In the genomic region with DNA sequence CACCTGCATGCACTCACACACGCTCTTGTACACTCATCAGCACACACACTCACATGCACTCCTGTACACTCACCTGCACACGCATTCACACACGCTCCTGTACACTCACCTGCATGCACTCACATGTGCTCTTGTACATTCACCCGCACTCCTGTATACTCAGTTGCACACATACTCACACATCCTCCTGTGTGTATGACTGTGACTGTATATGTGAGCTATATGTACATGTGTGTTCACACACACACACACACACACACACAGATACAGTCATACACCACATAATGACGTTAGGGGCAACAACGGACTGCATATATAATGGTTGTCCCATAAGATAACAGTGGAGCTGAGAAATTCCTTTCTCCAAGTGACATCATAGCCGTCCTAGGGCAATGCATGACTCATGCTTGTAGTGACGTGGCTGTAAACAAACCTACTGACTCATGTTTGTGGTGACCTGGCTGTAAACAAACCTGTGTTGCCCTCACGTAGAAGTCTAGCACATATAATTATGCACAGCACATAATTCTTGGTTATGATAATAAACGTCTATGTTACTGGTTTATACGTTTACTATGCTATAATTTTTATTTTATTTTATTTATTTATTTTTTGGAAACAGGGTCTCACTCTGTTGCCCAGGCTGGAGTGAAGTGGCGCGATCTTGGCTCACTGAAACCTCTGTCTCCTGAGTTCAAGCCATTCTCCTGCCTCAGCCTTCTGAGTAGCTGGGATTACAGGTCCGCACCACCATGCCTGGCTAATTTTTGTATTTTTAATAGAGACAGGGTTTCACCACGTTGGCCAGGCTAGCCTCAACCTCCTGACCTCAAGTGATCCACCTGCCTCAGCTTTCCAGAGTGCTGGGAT, we compare ENCODE assay signal across 1 cellular context.
A peak's percentile ranks its signal among the peaks of the same experiment; 100 is the strongest.
TF ChIP-seq lines count a peak whose summit lies in the region.

No MANE protein-coding gene starts in this region.

TF ChIP-seq in HEK293, 187 proteins besides CTCF, POLR2A, EP300 and RAD21 (continued from another document and continues in another):
- TF ChIP-seq, protein P1, sequence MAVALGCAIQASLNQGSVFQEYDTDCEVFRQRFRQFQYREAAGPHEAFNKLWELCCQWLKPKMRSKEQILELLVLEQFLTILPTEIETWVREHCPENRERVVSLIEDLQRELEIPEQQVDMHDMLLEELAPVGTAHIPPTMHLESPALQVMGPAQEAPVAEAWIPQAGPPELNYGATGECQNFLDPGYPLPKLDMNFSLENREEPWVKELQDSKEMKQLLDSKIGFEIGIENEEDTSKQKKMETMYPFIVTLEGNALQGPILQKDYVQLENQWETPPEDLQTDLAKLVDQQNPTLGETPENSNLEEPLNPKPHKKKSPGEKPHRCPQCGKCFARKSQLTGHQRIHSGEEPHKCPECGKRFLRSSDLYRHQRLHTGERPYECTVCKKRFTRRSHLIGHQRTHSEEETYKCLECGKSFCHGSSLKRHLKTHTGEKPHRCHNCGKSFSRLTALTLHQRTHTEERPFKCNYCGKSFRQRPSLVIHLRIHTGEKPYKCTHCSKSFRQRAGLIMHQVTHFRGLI (tag by site-specific recombination; IDR thresholded peaks at IDR 0.05): no peak
- TF ChIP-seq HOXA7 (CRISPR knock-in tag; IDR thresholded peaks at IDR 0.05; ENCODE audit: borderline replicate concordance): no peak
- no peak for TF ChIP-seq HOXC10 (CRISPR knock-in tag; IDR thresholded peaks at IDR 0.05)
- no peak for TF ChIP-seq ZNF777 (tag by site-specific recombination; IDR thresholded peaks at IDR 0.05; ENCODE audit: borderline replicate concordance)
- no peak for TF ChIP-seq FEZF1 (tag by site-specific recombination; IDR thresholded peaks at IDR 0.05)
- TF ChIP-seq ZNF121 (tag by site-specific recombination; IDR thresholded peaks at IDR 0.05): peak; percentile 68; the same call in 1 of the 2 replicates
- no peak for TF ChIP-seq GFI1B (tag by site-specific recombination; IDR thresholded peaks at IDR 0.05)
- peak; percentile 22; the same call in 1 of the 2 replicates for TF ChIP-seq YY2 (tag by site-specific recombination; IDR thresholded peaks at IDR 0.05)
- TF ChIP-seq ZNF274 (IDR thresholded peaks at IDR 0.05; ENCODE audit: low read length): no peak
- no peak for TF ChIP-seq ZNF274 (tag by site-specific recombination; IDR thresholded peaks at IDR 0.05; ENCODE audit: borderline replicate concordance)
- TF ChIP-seq ZFHX2 (tag by site-specific recombination; conservative IDR thresholded peaks at IDR 0.05): no peak
- peak; percentile 64; the same call in 1 of the 2 replicates for TF ChIP-seq ZNF473 (tag by site-specific recombination; IDR thresholded peaks at IDR 0.05)
- peak; percentile 46; the same call in 1 of the 2 replicates for TF ChIP-seq IKZF3 (tag by site-specific recombination; IDR thresholded peaks at IDR 0.05)
- TF ChIP-seq, protein P2, sequence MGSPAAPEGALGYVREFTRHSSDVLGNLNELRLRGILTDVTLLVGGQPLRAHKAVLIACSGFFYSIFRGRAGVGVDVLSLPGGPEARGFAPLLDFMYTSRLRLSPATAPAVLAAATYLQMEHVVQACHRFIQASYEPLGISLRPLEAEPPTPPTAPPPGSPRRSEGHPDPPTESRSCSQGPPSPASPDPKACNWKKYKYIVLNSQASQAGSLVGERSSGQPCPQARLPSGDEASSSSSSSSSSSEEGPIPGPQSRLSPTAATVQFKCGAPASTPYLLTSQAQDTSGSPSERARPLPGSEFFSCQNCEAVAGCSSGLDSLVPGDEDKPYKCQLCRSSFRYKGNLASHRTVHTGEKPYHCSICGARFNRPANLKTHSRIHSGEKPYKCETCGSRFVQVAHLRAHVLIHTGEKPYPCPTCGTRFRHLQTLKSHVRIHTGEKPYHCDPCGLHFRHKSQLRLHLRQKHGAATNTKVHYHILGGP (tag by site-specific recombination; IDR thresholded peaks at IDR 0.05): no peak
- TF ChIP-seq ZNF776 (tag by site-specific recombination; IDR thresholded peaks at IDR 0.05; ENCODE audit: borderline replicate concordance): no peak
- no peak for TF ChIP-seq ZNF560 (tag by site-specific recombination; IDR thresholded peaks at IDR 0.05; ENCODE audit: borderline replicate concordance)
- TF ChIP-seq, protein P3, sequence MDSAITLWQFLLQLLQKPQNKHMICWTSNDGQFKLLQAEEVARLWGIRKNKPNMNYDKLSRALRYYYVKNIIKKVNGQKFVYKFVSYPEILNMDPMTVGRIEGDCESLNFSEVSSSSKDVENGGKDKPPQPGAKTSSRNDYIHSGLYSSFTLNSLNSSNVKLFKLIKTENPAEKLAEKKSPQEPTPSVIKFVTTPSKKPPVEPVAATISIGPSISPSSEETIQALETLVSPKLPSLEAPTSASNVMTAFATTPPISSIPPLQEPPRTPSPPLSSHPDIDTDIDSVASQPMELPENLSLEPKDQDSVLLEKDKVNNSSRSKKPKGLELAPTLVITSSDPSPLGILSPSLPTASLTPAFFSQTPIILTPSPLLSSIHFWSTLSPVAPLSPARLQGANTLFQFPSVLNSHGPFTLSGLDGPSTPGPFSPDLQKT (IDR thresholded peaks at IDR 0.05; ENCODE audit: borderline replicate concordance, low read depth, low read length): no peak
- TF ChIP-seq ZBTB8A (tag by site-specific recombination; IDR thresholded peaks at IDR 0.05): no peak
- TF ChIP-seq ZNF571 (tag by site-specific recombination; IDR thresholded peaks at IDR 0.05): no peak
- TF ChIP-seq ZNF24 (tag by site-specific recombination; IDR thresholded peaks at IDR 0.05): peak; percentile 89
- no peak for TF ChIP-seq ZNF747 (tag by site-specific recombination; IDR thresholded peaks at IDR 0.05)
- peak; percentile 92 for TF ChIP-seq ZNF169 (tag by site-specific recombination; IDR thresholded peaks at IDR 0.05)
- peak; percentile 90; the same call in 1 of the 2 replicates for TF ChIP-seq ZNF621 (tag by site-specific recombination; IDR thresholded peaks at IDR 0.05)
- TF ChIP-seq ZNF843 (tag by site-specific recombination; IDR thresholded peaks at IDR 0.05): peak; percentile 43; the same call in 1 of the 2 replicates
- no peak for TF ChIP-seq ZNF202 (tag by site-specific recombination; IDR thresholded peaks at IDR 0.05; ENCODE audit: borderline replicate concordance)
- TF ChIP-seq, protein P4, sequence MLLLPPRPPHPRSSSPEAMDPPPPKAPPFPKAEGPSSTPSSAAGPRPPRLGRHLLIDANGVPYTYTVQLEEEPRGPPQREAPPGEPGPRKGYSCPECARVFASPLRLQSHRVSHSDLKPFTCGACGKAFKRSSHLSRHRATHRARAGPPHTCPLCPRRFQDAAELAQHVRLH (tag by site-specific recombination; IDR thresholded peaks at IDR 0.05): no peak
- TF ChIP-seq, protein P5, sequence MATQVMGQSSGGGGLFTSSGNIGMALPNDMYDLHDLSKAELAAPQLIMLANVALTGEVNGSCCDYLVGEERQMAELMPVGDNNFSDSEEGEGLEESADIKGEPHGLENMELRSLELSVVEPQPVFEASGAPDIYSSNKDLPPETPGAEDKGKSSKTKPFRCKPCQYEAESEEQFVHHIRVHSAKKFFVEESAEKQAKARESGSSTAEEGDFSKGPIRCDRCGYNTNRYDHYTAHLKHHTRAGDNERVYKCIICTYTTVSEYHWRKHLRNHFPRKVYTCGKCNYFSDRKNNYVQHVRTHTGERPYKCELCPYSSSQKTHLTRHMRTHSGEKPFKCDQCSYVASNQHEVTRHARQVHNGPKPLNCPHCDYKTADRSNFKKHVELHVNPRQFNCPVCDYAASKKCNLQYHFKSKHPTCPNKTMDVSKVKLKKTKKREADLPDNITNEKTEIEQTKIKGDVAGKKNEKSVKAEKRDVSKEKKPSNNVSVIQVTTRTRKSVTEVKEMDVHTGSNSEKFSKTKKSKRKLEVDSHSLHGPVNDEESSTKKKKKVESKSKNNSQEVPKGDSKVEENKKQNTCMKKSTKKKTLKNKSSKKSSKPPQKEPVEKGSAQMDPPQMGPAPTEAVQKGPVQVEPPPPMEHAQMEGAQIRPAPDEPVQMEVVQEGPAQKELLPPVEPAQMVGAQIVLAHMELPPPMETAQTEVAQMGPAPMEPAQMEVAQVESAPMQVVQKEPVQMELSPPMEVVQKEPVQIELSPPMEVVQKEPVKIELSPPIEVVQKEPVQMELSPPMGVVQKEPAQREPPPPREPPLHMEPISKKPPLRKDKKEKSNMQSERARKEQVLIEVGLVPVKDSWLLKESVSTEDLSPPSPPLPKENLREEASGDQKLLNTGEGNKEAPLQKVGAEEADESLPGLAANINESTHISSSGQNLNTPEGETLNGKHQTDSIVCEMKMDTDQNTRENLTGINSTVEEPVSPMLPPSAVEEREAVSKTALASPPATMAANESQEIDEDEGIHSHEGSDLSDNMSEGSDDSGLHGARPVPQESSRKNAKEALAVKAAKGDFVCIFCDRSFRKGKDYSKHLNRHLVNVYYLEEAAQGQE (tag by site-specific recombination; IDR thresholded peaks at IDR 0.05): no peak
- peak; percentile 74 for TF ChIP-seq SP3 (tag by site-specific recombination; IDR thresholded peaks at IDR 0.05)
- TF ChIP-seq ZNF785 (tag by site-specific recombination; IDR thresholded peaks at IDR 0.05): peak; percentile 87
- TF ChIP-seq ZNF174 (tag by site-specific recombination; IDR thresholded peaks at IDR 0.05): no peak
- TF ChIP-seq, protein P6, sequence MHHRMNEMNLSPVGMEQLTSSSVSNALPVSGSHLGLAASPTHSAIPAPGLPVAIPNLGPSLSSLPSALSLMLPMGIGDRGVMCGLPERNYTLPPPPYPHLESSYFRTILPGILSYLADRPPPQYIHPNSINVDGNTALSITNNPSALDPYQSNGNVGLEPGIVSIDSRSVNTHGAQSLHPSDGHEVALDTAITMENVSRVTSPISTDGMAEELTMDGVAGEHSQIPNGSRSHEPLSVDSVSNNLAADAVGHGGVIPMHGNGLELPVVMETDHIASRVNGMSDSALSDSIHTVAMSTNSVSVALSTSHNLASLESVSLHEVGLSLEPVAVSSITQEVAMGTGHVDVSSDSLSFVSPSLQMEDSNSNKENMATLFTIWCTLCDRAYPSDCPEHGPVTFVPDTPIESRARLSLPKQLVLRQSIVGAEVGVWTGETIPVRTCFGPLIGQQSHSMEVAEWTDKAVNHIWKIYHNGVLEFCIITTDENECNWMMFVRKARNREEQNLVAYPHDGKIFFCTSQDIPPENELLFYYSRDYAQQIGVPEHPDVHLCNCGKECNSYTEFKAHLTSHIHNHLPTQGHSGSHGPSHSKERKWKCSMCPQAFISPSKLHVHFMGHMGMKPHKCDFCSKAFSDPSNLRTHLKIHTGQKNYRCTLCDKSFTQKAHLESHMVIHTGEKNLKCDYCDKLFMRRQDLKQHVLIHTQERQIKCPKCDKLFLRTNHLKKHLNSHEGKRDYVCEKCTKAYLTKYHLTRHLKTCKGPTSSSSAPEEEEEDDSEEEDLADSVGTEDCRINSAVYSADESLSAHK (tag by site-specific recombination; IDR thresholded peaks at IDR 0.05): no peak
- TF ChIP-seq ZNF157 (tag by site-specific recombination; IDR thresholded peaks at IDR 0.05): no peak; the same call in 1 of the 2 replicates
- no peak for TF ChIP-seq ZNF37A (tag by site-specific recombination; IDR thresholded peaks at IDR 0.05)
- TF ChIP-seq ZNF623 (tag by site-specific recombination; IDR thresholded peaks at IDR 0.05): 0 out of 2 replicates have a peak, but pooled peaks have one; percentile 29
- TF ChIP-seq, protein P7, sequence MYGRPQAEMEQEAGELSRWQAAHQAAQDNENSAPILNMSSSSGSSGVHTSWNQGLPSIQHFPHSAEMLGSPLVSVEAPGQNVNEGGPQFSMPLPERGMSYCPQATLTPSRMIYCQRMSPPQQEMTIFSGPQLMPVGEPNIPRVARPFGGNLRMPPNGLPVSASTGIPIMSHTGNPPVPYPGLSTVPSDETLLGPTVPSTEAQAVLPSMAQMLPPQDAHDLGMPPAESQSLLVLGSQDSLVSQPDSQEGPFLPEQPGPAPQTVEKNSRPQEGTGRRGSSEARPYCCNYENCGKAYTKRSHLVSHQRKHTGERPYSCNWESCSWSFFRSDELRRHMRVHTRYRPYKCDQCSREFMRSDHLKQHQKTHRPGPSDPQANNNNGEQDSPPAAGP (tag by site-specific recombination; IDR thresholded peaks at IDR 0.05): peak; percentile 92
- TF ChIP-seq ZBTB1 (tag by site-specific recombination; IDR thresholded peaks at IDR 0.05): 0 out of 2 replicates have a peak, but pooled peaks have one; percentile 13
- no peak for TF ChIP-seq REPIN1 (tag by site-specific recombination; IDR thresholded peaks at IDR 0.05; ENCODE audit: low read depth)
- TF ChIP-seq ZNF521 (tag by site-specific recombination; IDR thresholded peaks at IDR 0.05): no peak
- 0 out of 2 replicates have a peak, but pooled peaks have one; percentile 82 for TF ChIP-seq ZFP37 (tag by site-specific recombination; IDR thresholded peaks at IDR 0.05)
- no peak for TF ChIP-seq ZNF138 (tag by site-specific recombination; IDR thresholded peaks at IDR 0.05; ENCODE audit: borderline replicate concordance)
- TF ChIP-seq, protein P8, sequence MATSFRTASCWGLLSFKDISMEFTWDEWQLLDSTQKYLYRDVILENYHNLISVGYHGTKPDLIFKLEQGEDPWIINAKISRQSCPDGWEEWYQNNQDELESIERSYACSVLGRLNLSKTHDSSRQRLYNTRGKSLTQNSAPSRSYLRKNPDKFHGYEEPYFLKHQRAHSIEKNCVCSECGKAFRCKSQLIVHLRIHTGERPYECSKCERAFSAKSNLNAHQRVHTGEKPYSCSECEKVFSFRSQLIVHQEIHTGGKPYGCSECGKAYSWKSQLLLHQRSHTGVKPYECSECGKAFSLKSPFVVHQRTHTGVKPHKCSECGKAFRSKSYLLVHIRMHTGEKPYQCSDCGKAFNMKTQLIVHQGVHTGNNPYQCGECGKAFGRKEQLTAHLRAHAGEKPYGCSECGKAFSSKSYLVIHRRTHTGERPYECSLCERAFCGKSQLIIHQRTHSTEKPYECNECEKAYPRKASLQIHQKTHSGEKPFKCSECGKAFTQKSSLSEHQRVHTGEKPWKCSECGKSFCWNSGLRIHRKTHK (tag by site-specific recombination; IDR thresholded peaks at IDR 0.05): peak; percentile 62
- TF ChIP-seq ZNF292 (tag by site-specific recombination; IDR thresholded peaks at IDR 0.05; ENCODE audit: borderline replicate concordance, low read depth): no peak
- TF ChIP-seq ZBTB20 (tag by site-specific recombination; IDR thresholded peaks at IDR 0.05): no peak
- peak; percentile 57; the same call in 1 of the 2 replicates for TF ChIP-seq ZNF311 (tag by site-specific recombination; IDR thresholded peaks at IDR 0.05; ENCODE audit: borderline replicate concordance)
- TF ChIP-seq, protein P9, sequence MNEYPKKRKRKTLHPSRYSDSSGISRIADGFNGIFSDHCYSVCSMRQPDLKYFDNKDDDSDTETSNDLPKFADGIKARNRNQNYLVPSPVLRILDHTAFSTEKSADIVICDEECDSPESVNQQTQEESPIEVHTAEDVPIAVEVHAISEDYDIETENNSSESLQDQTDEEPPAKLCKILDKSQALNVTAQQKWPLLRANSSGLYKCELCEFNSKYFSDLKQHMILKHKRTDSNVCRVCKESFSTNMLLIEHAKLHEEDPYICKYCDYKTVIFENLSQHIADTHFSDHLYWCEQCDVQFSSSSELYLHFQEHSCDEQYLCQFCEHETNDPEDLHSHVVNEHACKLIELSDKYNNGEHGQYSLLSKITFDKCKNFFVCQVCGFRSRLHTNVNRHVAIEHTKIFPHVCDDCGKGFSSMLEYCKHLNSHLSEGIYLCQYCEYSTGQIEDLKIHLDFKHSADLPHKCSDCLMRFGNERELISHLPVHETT (tag by site-specific recombination; IDR thresholded peaks at IDR 0.05): peak; percentile 97
- no peak for TF ChIP-seq ZNF510 (tag by site-specific recombination; IDR thresholded peaks at IDR 0.05; ENCODE audit: insufficient replicate concordance)
- TF ChIP-seq ZNF211 (tag by site-specific recombination; IDR thresholded peaks at IDR 0.05; ENCODE audit: low read depth): 0 out of 2 replicates have a peak, but pooled peaks have one; percentile 54
- no peak for TF ChIP-seq ZNF23 (tag by site-specific recombination; IDR thresholded peaks at IDR 0.05; ENCODE audit: borderline replicate concordance)
- no peak for TF ChIP-seq ZNF529 (tag by site-specific recombination; IDR thresholded peaks at IDR 0.05; ENCODE audit: insufficient replicate concordance)
